ENCODE assay signal across 8 cellular contexts in genomic region chrX:65985922-65986588, GRCh38. TPM values are rescaled to one million over a fixed set of nuclear protein-coding genes. Genes with fewer than 3 reads are reported as not detected.
A peak's percentile ranks its signal among the peaks of the same experiment; 100 is the strongest.
DNase-seq lines count a peak whose midpoint lies in the region; ATAC-seq, FAIRE-seq and TF ChIP-seq lines count a peak whose summit lies in the region.

No MANE protein-coding gene starts in this region.

- peak; percentile 18 to 63 (median 56) for TF ChIP-seq CTCF in gastroesophageal sphincter (IDR thresholded peaks at IDR 0.05)

- DNase-seq in RCC 7860 (ENCODE audit: low spot score): peak; percentile 15
- DNase-seq in activated T-helper 9 cell treated with anti-CD3 and anti-CD28 coated beads, Interleukin-2, amount 50 U/mL, for 16 hours (ENCODE audit: low read depth): peak; percentile 33
- peak; percentile 46 for DNase-seq in renal cortical epithelial cell (ENCODE audit: low read depth)

- H3K27me3 ChIP-seq in BLaER1 treated with 17β-estradiol and CSF1 and Interleukin-3, amounts not matched to agents 10 nM and 100 nM: peaks cover 8 to 40% (median 14%) of the 10 kb centered on the region in 11 experiments; a peak in 17 of 22 replicates
- H3K27me3 ChIP-seq in gastroesophageal sphincter: no peaks in the 10 kb centered on the region

- H4K20me1 ChIP-seq in BLaER1 treated with 17β-estradiol and CSF1 and Interleukin-3, amounts not matched to agents 10 nM and 100 nM: no peaks in the 10 kb centered on the region

- H3K4me2 ChIP-seq in BLaER1 treated with 17β-estradiol and CSF1 and Interleukin-3, amounts not matched to agents 10 nM and 100 nM: peak overlapping the region in 7 of 11 experiments; percentile 51 to 85 (median 73); a peak in 14 of 22 replicates

- H3K9me3 ChIP-seq in BLaER1 treated with 17β-estradiol and CSF1 and Interleukin-3, amounts not matched to agents 10 nM and 100 nM (replicated peaks in 1 of 11): no peaks in the 10 kb centered on the region
- no peaks in the 10 kb centered on the region for H3K9me3 ChIP-seq in gastroesophageal sphincter

- H3K9ac ChIP-seq in BLaER1 treated with 17β-estradiol and CSF1 and Interleukin-3, amounts not matched to agents 10 nM and 100 nM: peak overlapping the region in 10 of 11 experiments; percentile 2 to 74 (median 54); a peak in 15 of 22 replicates

- peak overlapping the region; percentile 25 to 79 (median 72); a peak in 20 of 22 replicates for H3K27ac ChIP-seq in BLaER1 treated with 17β-estradiol and CSF1 and Interleukin-3, amounts not matched to agents 10 nM and 100 nM
- no peak overlapping the region for H3K27ac ChIP-seq in gastroesophageal sphincter

- WGBS in gastroesophageal sphincter (ENCODE audit: low coverage in 1 of 2), 2 donors: 55 to 56% methylated on average over 2 to 3 of the region's 5 CpGs

- peaks cover 0 to 54% (median 30%) of the 10 kb centered on the region in 10 experiments; a peak in 18 of 20 replicates for H3K4me1 ChIP-seq in BLaER1 treated with 17β-estradiol and CSF1 and Interleukin-3, amounts not matched to agents 10 nM and 100 nM
- no peaks in the 10 kb centered on the region for H3K4me1 ChIP-seq in gastroesophageal sphincter

- no peaks in the 10 kb centered on the region for H3K36me3 ChIP-seq in BLaER1 treated with 17β-estradiol and CSF1 and Interleukin-3, amounts not matched to agents 10 nM and 100 nM
- no peaks in the 10 kb centered on the region for H3K36me3 ChIP-seq in gastroesophageal sphincter

- H3K4me3 ChIP-seq in BLaER1 treated with 17β-estradiol and CSF1 and Interleukin-3, amounts not matched to agents 10 nM and 100 nM: peak overlapping the region in 2 of 10 experiments; percentile 36 to 38; a peak in 4 of 20 replicates
- H3K4me3 ChIP-seq in gastroesophageal sphincter: no peak overlapping the region

- ATAC-seq in GM18870 (IDR thresholded peaks at IDR 0.05; ENCODE audit: unreplicated experiment) (peak; percentile 79), HG03378 (IDR thresholded peaks at IDR 0.05; ENCODE audit: unreplicated experiment) (peak; percentile 82), gastroesophageal sphincter (peak; percentile 71), GM21367 (IDR thresholded peaks at IDR 0.05; ENCODE audit: unreplicated experiment) (no peak)

- no peak for TF ChIP-seq EP300 in gastroesophageal sphincter (IDR thresholded peaks at IDR 0.05)

- no peak for TF ChIP-seq POLR2A in gastroesophageal sphincter (IDR thresholded peaks at IDR 0.05)

- peak; percentile 37 for FAIRE-seq in RCC 7860 (lab: Jason Lieb, UNC)

RNA-seq across cellular contexts. Expression of gene VSIG4, which starts 53.8 kb away (rescaled TPM):
- total RNA-seq in gastroesophageal sphincter (100 to 1,000 TPM in 2 of 4 donors, 10 to 100 TPM in 2; 22.3 to 253 (median 97.0) TPM), renal cortical epithelial cell (not detected in 2 replicates)

Comparison
In these comparisons a context has a peak if more than half of its experiments do, and no peak if none do; other contexts are left out.
1. H3K27ac ChIP-seq: peak in BLaER1 treated with 17β-estradiol and CSF1 and Interleukin-3, amounts not matched to agents 10 nM and 100 nM (11 of 11); none in gastroesophageal sphincter (0 of 4).
2. RNA of gene VSIG4, which starts 53.8 kb away (total RNA-seq): 22.3 to 253 TPM in gastroesophageal sphincter; not detected in renal cortical epithelial cell; every median in the first group is over 10 times any median in the second.
3. Peak in every context shown above with its lines, with median percentiles within 50 percentile points of each other: DNase-seq.